In genomic region chrX:148133099-148133725, GRCh38 we compare ENCODE assay signal across 13 cellular contexts.
DNase-seq lines count a peak whose midpoint lies in the region; ATAC-seq, FAIRE-seq and TF ChIP-seq lines count a peak whose summit lies in the region.
"Had no signal": no experiment of that assay in that cellular context is flagged by ENCODE, and none has a peak within 500 bp of the region (broad histone marks: within the 10 kb centered on the region; RNA-seq: fewer than 3 reads in every experiment).

No MANE protein-coding gene starts in this region.

- H3K36me3 Mint-ChIP-seq in stimulated activated effector memory CD8-positive, alpha-beta T cell treated with anti-CD3 and anti-CD28 coated beads, Interleukin-12 subunit alpha, Interleukin-12 subunit beta, amount 100 ng/mL, for 72 hours, result no peaks in the 10 kb centered on the region

- no peak for TF ChIP-seq POLR2A in H54 (IDR thresholded peaks at IDR 0.05; ENCODE audit: low read depth, low read length)

- H3K27ac ChIP-seq in brain microvascular endothelial cell, result no peak overlapping the region
- H3K27ac ChIP-seq: coronary artery, parathyroid adenoma had no signal

- no peak overlapping the region for H3K4me3 ChIP-seq in brain microvascular endothelial cell (ENCODE audit: low read depth, low read length)
- H3K4me3 ChIP-seq: coronary artery had no signal

- in situ Hi-C loops in brain microvascular endothelial cell (cut with HindIII; ENCODE audit: low pct_ligation_motif_present, low sequenced_read_pairs), result no loop called here

- H3K9me3 Mint-ChIP-seq in stimulated activated effector memory CD8-positive, alpha-beta T cell treated with anti-CD3 and anti-CD28 coated beads, Interleukin-12 subunit alpha, Interleukin-12 subunit beta, amount 100 ng/mL, for 72 hours, result no peaks in the 10 kb centered on the region

- DNase-seq in NOMO-1 treated with DMSO at 0.1 percent for 48 hours (lab: John Stamatoyannopoulos, UW; ENCODE audit: unreplicated experiment) (peak; percentile 7), NOMO-1 treated with dmso at 0.1 percent for 144 hours (lab: John Stamatoyannopoulos, UW; ENCODE audit: unreplicated experiment) (no peak), NCI-H1694 (lab: John Stamatoyannopoulos, UW) (peak; percentile 68), cerebellar cortex (ENCODE audit: low spot score) (peak; percentile 64), renal cortical epithelial cell (ENCODE audit: low read depth) (peak; percentile 23), brain microvascular endothelial cell (no peak), H54 (ENCODE audit: insufficient read length, low spot score) (no peak)
- DNase-seq in stimulated activated effector memory CD8-positive, alpha-beta T cell treated with anti-CD3 and anti-CD28 coated beads, Interleukin-12 subunit alpha, Interleukin-12 subunit beta, amount 100 ng/mL, for 72 hours (ENCODE audit: low spot score in 2 of 2), result no peak
- DNase-seq: activated T-cell treated with anti-CD3 and anti-CD28 coated beads, Interleukin-2, amount 50 U/mL, for 48 hours; GOT3; NCI-H2029 had no signal

- H3K4me1 Mint-ChIP-seq in stimulated activated effector memory CD8-positive, alpha-beta T cell treated with anti-CD3 and anti-CD28 coated beads, Interleukin-12 subunit alpha, Interleukin-12 subunit beta, amount 100 ng/mL, for 72 hours, result no peaks in the 10 kb centered on the region

- ATAC-seq in stimulated activated effector memory CD8-positive, alpha-beta T cell treated with anti-CD3 and anti-CD28 coated beads, Interleukin-12 subunit alpha, Interleukin-12 subunit beta, amount 100 ng/mL, for 72 hours, result no peak

- H3K4me3 Mint-ChIP-seq in stimulated activated effector memory CD8-positive, alpha-beta T cell treated with anti-CD3 and anti-CD28 coated beads, Interleukin-12 subunit alpha, Interleukin-12 subunit beta, amount 100 ng/mL, for 72 hours, result no peak overlapping the region

- no peak overlapping the region for H3K27ac Mint-ChIP-seq in stimulated activated effector memory CD8-positive, alpha-beta T cell treated with anti-CD3 and anti-CD28 coated beads, Interleukin-12 subunit alpha, Interleukin-12 subunit beta, amount 100 ng/mL, for 72 hours

- FAIRE-seq in H54 (lab: Jason Lieb, UNC), result no peak

- H3K36me3 ChIP-seq in brain microvascular endothelial cell (replicated peaks), result no peaks in the 10 kb centered on the region

- no peak for TF ChIP-seq CTCF in brain microvascular endothelial cell (IDR thresholded peaks at IDR 0.05; ENCODE audit: low read depth, low read length, missing control alignments)

- no peaks in the 10 kb centered on the region for H3K27me3 ChIP-seq in brain microvascular endothelial cell (replicated peaks)

Comparison
In these comparisons a context has a peak if more than half of its experiments do, and no peak if none do; other contexts are left out.
1. DNase-seq: peak in NOMO-1 treated with DMSO at 0.1 percent for 48 hours (single experiment), NCI-H1694 (single experiment), cerebellar cortex (single experiment) and renal cortical epithelial cell (single experiment); none in NOMO-1 treated with dmso at 0.1 percent for 144 hours (single experiment), brain microvascular endothelial cell (single experiment), H54 (single experiment) and stimulated activated effector memory CD8-positive, alpha-beta T cell treated with anti-CD3 and anti-CD28 coated beads, Interleukin-12 subunit alpha, Interleukin-12 subunit beta, amount 100 ng/mL, for 72 hours (0 of 2).